1 cellular context compared by ENCODE assay signal in genomic region chr2:677056-677949, GRCh38.
TF ChIP-seq lines count a peak whose summit lies in the region.

TSS of gene TMEM18 (minus strand) at chr2:677406. CDS start at chr2:677345, 61 bp downstream.

TF ChIP-seq in HepG2, 621 proteins besides CTCF, POLR2A, EP300 and RAD21 (continued from another document and continues in another):
- TF ChIP-seq ZHX2 (IDR thresholded peaks at IDR 0.05; ENCODE audit: low read depth) (no peak; the same call in 1 of the 2 replicates), ZHX2 (CRISPR knock-in tag; IDR thresholded peaks at IDR 0.05; ENCODE audit: borderline replicate concordance) (peak; percentile 82; the same call in 1 of the 2 replicates), PHF8 (CRISPR knock-in tag; IDR thresholded peaks at IDR 0.05) (peak; percentile 100), ZBTB7A (CRISPR knock-in tag; IDR thresholded peaks at IDR 0.05) (peak; percentile 76; the same call in 1 of the 2 replicates), JUNB (CRISPR knock-in tag; IDR thresholded peaks at IDR 0.05; ENCODE audit: borderline replicate concordance) (no peak), ZNF639 (CRISPR knock-in tag; conservative IDR thresholded peaks at IDR 0.05) (peak; percentile 95), ZIK1 (CRISPR knock-in tag; IDR thresholded peaks at IDR 0.05; ENCODE audit: borderline replicate concordance, low read depth) (peak; percentile 95; the same call in 1 of the 2 replicates), HCFC1 (IDR thresholded peaks at IDR 0.05; ENCODE audit: low read depth, low read length) (peak; percentile 47), ZBTB26 (CRISPR knock-in tag; IDR thresholded peaks at IDR 0.05; ENCODE audit: borderline replicate concordance) (peak; percentile 80), ZNF280B (CRISPR knock-in tag; IDR thresholded peaks at IDR 0.05; ENCODE audit: borderline replicate concordance) (peak; percentile 15; the same call in 1 of the 2 replicates), SP140L (CRISPR knock-in tag; IDR thresholded peaks at IDR 0.05; ENCODE audit: borderline replicate concordance) (peak; percentile 81; the same call in 1 of the 2 replicates), ELK4 (CRISPR knock-in tag; IDR thresholded peaks at IDR 0.05; ENCODE audit: borderline replicate concordance) (no peak), FOSL1 (CRISPR knock-in tag; IDR thresholded peaks at IDR 0.05; ENCODE audit: borderline replicate concordance) (no peak), SAFB2 (CRISPR knock-in tag; IDR thresholded peaks at IDR 0.05; ENCODE audit: borderline replicate concordance, low read depth) (no peak), SP4 (CRISPR knock-in tag; IDR thresholded peaks at IDR 0.05) (peak; percentile 19; the same call in 1 of the 2 replicates), CCAR2 (optimal IDR thresholded peaks at IDR 0.05; ENCODE audit: low read depth, low read length) (no peak), ZNF280D (CRISPR knock-in tag; IDR thresholded peaks at IDR 0.05) (peak; percentile 94), ZBTB10 (CRISPR knock-in tag; IDR thresholded peaks at IDR 0.05; ENCODE audit: borderline replicate concordance) (peak; percentile 67; the same call in 1 of the 2 replicates), ZNF776 (CRISPR knock-in tag; IDR thresholded peaks at IDR 0.05) (peak; percentile 70), PHF21A (CRISPR knock-in tag; IDR thresholded peaks at IDR 0.05) (peak; percentile 91), GMEB2 (CRISPR knock-in tag; IDR thresholded peaks at IDR 0.05; ENCODE audit: low read depth) (peak; percentile 34; the same call in 1 of the 2 replicates), MED8 (CRISPR knock-in tag; IDR thresholded peaks at IDR 0.05; ENCODE audit: insufficient replicate concordance) (peak; percentile 88), ZSCAN31 (CRISPR knock-in tag; IDR thresholded peaks at IDR 0.05; ENCODE audit: low read depth) (peak; percentile 65; the same call in 1 of the 2 replicates), ZNF75D (CRISPR knock-in tag; IDR thresholded peaks at IDR 0.05; ENCODE audit: borderline replicate concordance) (no peak), ZNF207 (IDR thresholded peaks at IDR 0.05; ENCODE audit: borderline replicate concordance) (no peak), ZNF713 (CRISPR knock-in tag; IDR thresholded peaks at IDR 0.05) (0 out of 2 replicates have a peak, but pooled peaks have one; percentile 67), NFAT5 (CRISPR knock-in tag; IDR thresholded peaks at IDR 0.05) (peak; percentile 95)
